ENCODE assay signal across 2 cellular contexts in the genomic region with DNA sequence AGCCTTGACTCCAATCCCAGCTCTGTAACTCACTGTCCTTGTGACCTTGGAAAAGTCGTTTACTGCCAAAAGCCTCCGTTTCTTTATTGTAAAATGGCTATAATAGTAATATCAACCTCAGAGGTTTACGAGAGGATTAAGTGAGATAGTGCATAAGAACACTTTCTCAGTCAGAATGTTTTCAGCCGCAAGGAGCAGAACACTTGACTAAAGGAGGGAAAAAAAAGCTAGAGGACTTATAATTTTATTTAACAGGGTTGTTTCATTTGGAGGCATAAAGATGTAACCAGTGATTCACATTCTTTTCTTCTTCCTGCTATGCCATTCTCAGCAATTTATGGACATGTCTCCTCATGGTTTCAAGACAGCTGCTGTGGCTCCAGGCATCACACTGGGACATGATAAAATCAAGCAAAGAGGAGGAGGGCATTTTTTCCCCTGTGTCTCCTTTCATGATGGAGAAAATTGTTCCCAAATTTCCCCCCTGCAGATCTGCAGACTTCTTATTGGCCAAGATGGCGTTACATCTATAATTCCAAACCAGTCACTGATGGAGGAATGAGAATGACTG.
TF ChIP-seq lines count a peak whose summit lies in the region.

No MANE protein-coding gene starts in this region.

TF ChIP-seq in SK-N-SH, 30 proteins besides CTCF, POLR2A, EP300 and RAD21 (continued from another document):
- TF ChIP-seq, protein P1, sequence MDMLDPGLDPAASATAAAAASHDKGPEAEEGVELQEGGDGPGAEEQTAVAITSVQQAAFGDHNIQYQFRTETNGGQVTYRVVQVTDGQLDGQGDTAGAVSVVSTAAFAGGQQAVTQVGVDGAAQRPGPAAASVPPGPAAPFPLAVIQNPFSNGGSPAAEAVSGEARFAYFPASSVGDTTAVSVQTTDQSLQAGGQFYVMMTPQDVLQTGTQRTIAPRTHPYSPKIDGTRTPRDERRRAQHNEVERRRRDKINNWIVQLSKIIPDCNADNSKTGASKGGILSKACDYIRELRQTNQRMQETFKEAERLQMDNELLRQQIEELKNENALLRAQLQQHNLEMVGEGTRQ (IDR thresholded peaks at IDR 0.05; ENCODE audit: borderline replicate concordance, low read depth, low read length): no peak

TF ChIP-seq in SK-N-SH treated with all-trans-retinoic acid at 6 μM for 48 hours, 23 proteins besides CTCF, POLR2A, EP300 and RAD21 (continued from another document):
- TF ChIP-seq, protein P2, sequence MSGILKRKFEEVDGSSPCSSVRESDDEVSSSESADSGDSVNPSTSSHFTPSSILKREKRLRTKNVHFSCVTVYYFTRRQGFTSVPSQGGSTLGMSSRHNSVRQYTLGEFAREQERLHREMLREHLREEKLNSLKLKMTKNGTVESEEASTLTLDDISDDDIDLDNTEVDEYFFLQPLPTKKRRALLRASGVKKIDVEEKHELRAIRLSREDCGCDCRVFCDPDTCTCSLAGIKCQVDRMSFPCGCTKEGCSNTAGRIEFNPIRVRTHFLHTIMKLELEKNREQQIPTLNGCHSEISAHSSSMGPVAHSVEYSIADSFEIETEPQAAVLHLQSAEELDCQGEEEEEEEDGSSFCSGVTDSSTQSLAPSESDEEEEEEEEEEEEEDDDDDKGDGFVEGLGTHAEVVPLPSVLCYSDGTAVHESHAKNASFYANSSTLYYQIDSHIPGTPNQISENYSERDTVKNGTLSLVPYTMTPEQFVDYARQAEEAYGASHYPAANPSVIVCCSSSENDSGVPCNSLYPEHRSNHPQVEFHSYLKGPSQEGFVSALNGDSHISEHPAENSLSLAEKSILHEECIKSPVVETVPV (CRISPR knock-in tag; IDR thresholded peaks at IDR 0.05): no peak
- TF ChIP-seq ZC3H10 (CRISPR knock-in tag; IDR thresholded peaks at IDR 0.05) (no peak), ZNF8 (CRISPR knock-in tag; IDR thresholded peaks at IDR 0.05) (no peak), ZNF70 (CRISPR knock-in tag; IDR thresholded peaks at IDR 0.05) (no peak), SNAI2 (CRISPR knock-in tag; IDR thresholded peaks at IDR 0.05) (no peak), TCF4 (CRISPR knock-in tag; IDR thresholded peaks at IDR 0.05; ENCODE audit: borderline replicate concordance) (no peak), BACH2 (CRISPR knock-in tag; IDR thresholded peaks at IDR 0.05; ENCODE audit: borderline replicate concordance) (no peak)
- TF ChIP-seq, protein P3, sequence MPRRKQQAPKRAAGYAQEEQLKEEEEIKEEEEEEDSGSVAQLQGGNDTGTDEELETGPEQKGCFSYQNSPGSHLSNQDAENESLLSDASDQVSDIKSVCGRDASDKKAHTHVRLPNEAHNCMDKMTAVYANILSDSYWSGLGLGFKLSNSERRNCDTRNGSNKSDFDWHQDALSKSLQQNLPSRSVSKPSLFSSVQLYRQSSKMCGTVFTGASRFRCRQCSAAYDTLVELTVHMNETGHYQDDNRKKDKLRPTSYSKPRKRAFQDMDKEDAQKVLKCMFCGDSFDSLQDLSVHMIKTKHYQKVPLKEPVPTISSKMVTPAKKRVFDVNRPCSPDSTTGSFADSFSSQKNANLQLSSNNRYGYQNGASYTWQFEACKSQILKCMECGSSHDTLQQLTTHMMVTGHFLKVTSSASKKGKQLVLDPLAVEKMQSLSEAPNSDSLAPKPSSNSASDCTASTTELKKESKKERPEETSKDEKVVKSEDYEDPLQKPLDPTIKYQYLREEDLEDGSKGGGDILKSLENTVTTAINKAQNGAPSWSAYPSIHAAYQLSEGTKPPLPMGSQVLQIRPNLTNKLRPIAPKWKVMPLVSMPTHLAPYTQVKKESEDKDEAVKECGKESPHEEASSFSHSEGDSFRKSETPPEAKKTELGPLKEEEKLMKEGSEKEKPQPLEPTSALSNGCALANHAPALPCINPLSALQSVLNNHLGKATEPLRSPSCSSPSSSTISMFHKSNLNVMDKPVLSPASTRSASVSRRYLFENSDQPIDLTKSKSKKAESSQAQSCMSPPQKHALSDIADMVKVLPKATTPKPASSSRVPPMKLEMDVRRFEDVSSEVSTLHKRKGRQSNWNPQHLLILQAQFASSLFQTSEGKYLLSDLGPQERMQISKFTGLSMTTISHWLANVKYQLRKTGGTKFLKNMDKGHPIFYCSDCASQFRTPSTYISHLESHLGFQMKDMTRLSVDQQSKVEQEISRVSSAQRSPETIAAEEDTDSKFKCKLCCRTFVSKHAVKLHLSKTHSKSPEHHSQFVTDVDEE (CRISPR knock-in tag; IDR thresholded peaks at IDR 0.05): no peak
- TF ChIP-seq, protein P4, sequence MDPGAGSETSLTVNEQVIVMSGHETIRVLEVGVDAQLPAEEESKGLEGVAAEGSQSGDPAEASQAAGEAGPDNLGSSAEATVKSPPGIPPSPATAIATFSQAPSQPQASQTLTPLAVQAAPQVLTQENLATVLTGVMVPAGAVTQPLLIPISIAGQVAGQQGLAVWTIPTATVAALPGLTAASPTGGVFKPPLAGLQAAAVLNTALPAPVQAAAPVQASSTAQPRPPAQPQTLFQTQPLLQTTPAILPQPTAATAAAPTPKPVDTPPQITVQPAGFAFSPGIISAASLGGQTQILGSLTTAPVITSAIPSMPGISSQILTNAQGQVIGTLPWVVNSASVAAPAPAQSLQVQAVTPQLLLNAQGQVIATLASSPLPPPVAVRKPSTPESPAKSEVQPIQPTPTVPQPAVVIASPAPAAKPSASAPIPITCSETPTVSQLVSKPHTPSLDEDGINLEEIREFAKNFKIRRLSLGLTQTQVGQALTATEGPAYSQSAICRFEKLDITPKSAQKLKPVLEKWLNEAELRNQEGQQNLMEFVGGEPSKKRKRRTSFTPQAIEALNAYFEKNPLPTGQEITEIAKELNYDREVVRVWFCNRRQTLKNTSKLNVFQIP (CRISPR knock-in tag; IDR thresholded peaks at IDR 0.05; ENCODE audit: borderline replicate concordance, low read depth): no peak
